Comparison of ENCODE assay signal across 22 cellular contexts in genomic region chr13:109922518-109922917, GRCh38.
"Had no signal": no experiment of that assay in that cellular context is flagged by ENCODE, and none has a peak within 500 bp of the region (broad histone marks: within the 10 kb centered on the region; RNA-seq: fewer than 3 reads in every experiment).

No MANE protein-coding gene starts in this region.

- H3K27me3 ChIP-seq: brain microvascular endothelial cell, esophagus muscularis mucosa, upper lobe of right lung had no signal

- DNase-seq: activated CD4-positive, alpha-beta T cell treated with anti-CD3 and anti-CD28 coated beads for 36 hours; activated CD8-positive, alpha-beta T cell treated with anti-CD3 and anti-CD28 coated beads for 36 hours; activated naive CD4-positive, alpha-beta T cell treated with anti-CD3 and anti-CD28 coated beads for 36 hours; activated naive CD8-positive, alpha-beta T cell treated with anti-CD3 and anti-CD28 coated beads, Interleukin-2, amount 50 U/mL, for 24 hours; activated T-cell treated with anti-CD3 and anti-CD28 coated beads, Interleukin-2, amount 50 U/mL, for 4 hours; aorta; brain microvascular endothelial cell; effector CD4-positive, alpha-beta T cell; glutamatergic neuron; hypothalamus; kidney; nephron progenitor cell; nucleus accumbens; stimulated activated CD4-positive, alpha-beta T cell treated with anti-CD3 and anti-CD28 coated beads, Interleukin-4, amount 100 ng/mL, for 4 hours; upper lobe of right lung; WERI-Rb-1 had no signal

- H3K4me3 ChIP-seq: esophagus muscularis mucosa, lung, thoracic aorta, upper lobe of right lung had no signal

- H3K9me3 ChIP-seq: esophagus muscularis mucosa, thoracic aorta, upper lobe of right lung had no signal

- H3K27ac ChIP-seq: brain microvascular endothelial cell, esophagus muscularis mucosa, thoracic aorta, upper lobe of right lung, WERI-Rb-1 had no signal

- ATAC-seq: activated CD4-positive, alpha-beta T cell treated with anti-CD3 and anti-CD28 coated beads for 36 hours; activated CD8-positive, alpha-beta T cell treated with anti-CD3 and anti-CD28 coated beads for 36 hours; activated naive CD8-positive, alpha-beta T cell treated with anti-CD3 and anti-CD28 coated beads, Interleukin-2, amount 50 U/mL, for 24 hours; activated T-cell treated with anti-CD3 and anti-CD28 coated beads, Interleukin-2, amount 50 U/mL, for 4 hours; left lobe of liver; sciatic nerve; stimulated activated memory B cell treated with anti-CD40 and anti-IgM and Interleukin-4, amounts not matched to agents 10 μg/mL and 1 μg/mL and 100 μg/mL, for 72 hours; upper lobe of right lung had no signal

- H3K4me1 ChIP-seq: upper lobe of right lung had no signal

- H3K36me3 ChIP-seq: brain microvascular endothelial cell, esophagus muscularis mucosa, thoracic aorta, upper lobe of right lung, WERI-Rb-1 had no signal
